In the genomic region with DNA sequence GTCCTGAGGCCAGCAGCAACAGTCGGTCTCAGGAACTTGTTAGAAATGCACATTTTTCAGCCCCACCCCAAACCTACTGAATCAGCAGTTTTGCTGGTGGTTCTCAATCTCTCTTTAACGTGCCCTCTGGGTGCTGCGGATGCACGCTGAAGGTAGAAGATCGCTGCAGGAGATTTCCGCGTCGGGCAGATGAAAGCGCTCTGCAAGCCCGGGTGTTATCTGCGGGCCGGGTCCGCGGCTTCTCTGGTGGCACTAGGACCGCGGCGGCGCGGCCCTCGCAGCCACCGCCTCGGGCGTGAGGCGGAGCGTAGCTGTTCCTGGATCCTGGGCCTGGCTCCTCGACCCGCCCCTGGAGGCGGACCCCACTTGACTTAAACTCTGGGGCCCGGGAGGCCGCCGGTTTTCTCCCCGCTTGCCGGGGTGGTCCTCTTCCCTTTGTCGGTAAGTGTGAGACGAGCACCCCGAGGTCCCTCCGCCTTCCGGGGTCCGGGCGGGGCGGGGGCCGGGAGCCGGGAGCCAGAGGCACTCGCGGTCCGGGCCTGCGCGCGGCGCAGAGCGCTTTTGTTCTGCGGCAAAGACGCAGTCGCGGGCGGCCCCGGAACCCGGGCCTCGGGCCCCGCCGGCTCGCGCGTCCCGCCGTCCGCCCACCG, we compare ENCODE assay signal across 8 cellular contexts. TPM values are rescaled to one million over a fixed set of nuclear protein-coding genes. Genes with fewer than 3 reads are reported as not detected.
A peak's percentile ranks its signal among the peaks of the same experiment; 100 is the strongest.
DNase-seq lines count a peak whose midpoint lies in the region; ATAC-seq lines count a peak whose summit lies in the region.

Gene RESF1 (plus strand): TSS at position 365 of the 650 bp plus-strand sequence. CDS start 21,541 bp downstream, outside the sequence.

- peak within 1 kb of the TSS; percentile 90 for H3K4me3 Mint-ChIP-seq in activated CD4-positive, alpha-beta T cell treated with anti-CD3 and anti-CD28 coated beads, Interleukin-2, amount 10 ng/mL, durations not matched to agents 7 days and 5 days

- H3K9me3 ChIP-seq in BLaER1 treated with 17β-estradiol and CSF1 and Interleukin-3, amounts not matched to agents 10 nM and 100 nM (replicated peaks in 1 of 11): peaks cover 25 to 57% (median 37%) of the 10 kb centered on the region in 11 experiments

- ATAC-seq in GM19328 (IDR thresholded peaks at IDR 0.05; ENCODE audit: unreplicated experiment): peak; percentile 86
- ATAC-seq in HG03469 (IDR thresholded peaks at IDR 0.05; ENCODE audit: unreplicated experiment): peak; percentile 75

- H3K36me3 ChIP-seq in BLaER1 treated with 17β-estradiol and CSF1 and Interleukin-3, amounts not matched to agents 10 nM and 100 nM: peaks cover 30 to 51% (median 35%) of the 10 kb centered on the region in 11 experiments

- H3K27me3 ChIP-seq in BLaER1 treated with 17β-estradiol and CSF1 and Interleukin-3, amounts not matched to agents 10 nM and 100 nM: no peaks in the 10 kb centered on the region

- peak within 1 kb of the TSS; percentile 92 to 99 (median 97) for H3K9ac ChIP-seq in BLaER1 treated with 17β-estradiol and CSF1 and Interleukin-3, amounts not matched to agents 10 nM and 100 nM

- H3K4me2 ChIP-seq in BLaER1 treated with 17β-estradiol and CSF1 and Interleukin-3, amounts not matched to agents 10 nM and 100 nM: peak within 1 kb of the TSS; percentile 82 to 98 (median 88)

- CTCF ChIA-PET in activated CD4-positive, alpha-beta T cell treated with anti-CD3 and anti-CD28 coated beads, Interleukin-2, amount 10 ng/mL, durations not matched to agents 7 days and 5 days (lab: Charles Lee): interaction anchor here (1.0 to 2.5 kb wide), 8 partner anchors 10 to 276 kb away, joined by 3 to 10 read pairs (median 3); no protein-coding TSS in a partner anchor

- DNase-seq in NCI-H526 (lab: John Stamatoyannopoulos, UW) (peak; percentile 87 to 96), dedifferentiated amniotic fluid mesenchymal stem cell (ENCODE audit: extremely low spot score) (peak; percentile 54), left kidney (ENCODE audit: low read depth, low spot score) (peak; percentile 97)
- peak; percentile 90 for DNase-seq in activated CD4-positive, alpha-beta T cell treated with anti-CD3 and anti-CD28 coated beads, Interleukin-2, amount 10 ng/mL, durations not matched to agents 7 days and 5 days
- DNase-seq in stimulated activated CD4-positive, alpha-beta T cell treated with anti-CD3 and anti-CD28 coated beads, Interleukin-1b, Interleukin-23, amount 100 ng/mL, for 48 hours: peak; percentile 84

- H4K20me1 ChIP-seq in BLaER1 treated with 17β-estradiol and CSF1 and Interleukin-3, amounts not matched to agents 10 nM and 100 nM: peaks cover 12 to 43% (median 23%) of the 10 kb centered on the region in 11 experiments; a peak in 20 of 22 replicates

- H3K4me3 ChIP-seq in BLaER1 treated with 17β-estradiol and CSF1 and Interleukin-3, amounts not matched to agents 10 nM and 100 nM: peak within 1 kb of the TSS; percentile 69 to 93 (median 86)

- peaks cover 19% of the 10 kb centered on the region for H3K9me3 Mint-ChIP-seq in activated CD4-positive, alpha-beta T cell treated with anti-CD3 and anti-CD28 coated beads, Interleukin-2, amount 10 ng/mL, durations not matched to agents 7 days and 5 days

- peak within 1 kb of the TSS; percentile 99 for H3K27ac Mint-ChIP-seq in activated CD4-positive, alpha-beta T cell treated with anti-CD3 and anti-CD28 coated beads, Interleukin-2, amount 10 ng/mL, durations not matched to agents 7 days and 5 days

- no peaks in the 10 kb centered on the region for H3K27me3 Mint-ChIP-seq in activated CD4-positive, alpha-beta T cell treated with anti-CD3 and anti-CD28 coated beads, Interleukin-2, amount 10 ng/mL, durations not matched to agents 7 days and 5 days

- H3K27ac ChIP-seq in BLaER1 treated with 17β-estradiol and CSF1 and Interleukin-3, amounts not matched to agents 10 nM and 100 nM: peak within 1 kb of the TSS; percentile 93 to 99 (median 97)

- POLR2A ChIA-PET in activated CD4-positive, alpha-beta T cell treated with anti-CD3 and anti-CD28 coated beads, Interleukin-2, amount 10 ng/mL, durations not matched to agents 7 days and 5 days (lab: Charles Lee): interaction anchor here (0.5 to 1.4 kb wide), 5 partner anchors 30 to 306 kb away, joined by 3 to 9 read pairs (median 4); no protein-coding TSS in a partner anchor

- peaks cover 23 to 53% (median 27%) of the 10 kb centered on the region in 10 experiments for H3K4me1 ChIP-seq in BLaER1 treated with 17β-estradiol and CSF1 and Interleukin-3, amounts not matched to agents 10 nM and 100 nM

- H3K36me3 Mint-ChIP-seq in activated CD4-positive, alpha-beta T cell treated with anti-CD3 and anti-CD28 coated beads, Interleukin-2, amount 10 ng/mL, durations not matched to agents 7 days and 5 days (ENCODE audit: low read depth): peaks cover 74% of the 10 kb centered on the region

- peaks cover 63% of the 10 kb centered on the region for H3K4me1 Mint-ChIP-seq in activated CD4-positive, alpha-beta T cell treated with anti-CD3 and anti-CD28 coated beads, Interleukin-2, amount 10 ng/mL, durations not matched to agents 7 days and 5 days

RNA-seq across cellular contexts. Expression of gene RESF1, which starts in this region (rescaled TPM):
- total RNA-seq in activated CD4-positive, alpha-beta T cell treated with anti-CD3 and anti-CD28 coated beads, Interleukin-2, amount 10 ng/mL, durations not matched to agents 7 days and 5 days: 100 to 1,000 TPM; 137 to 183 TPM

Comparison
In these comparisons a context has a peak if more than half of its experiments do, and no peak if none do; other contexts are left out.
1. Peak in every context shown above with its lines: DNase-seq, ATAC-seq, H3K4me3 ChIP-seq and H3K27ac ChIP-seq.